Comparison of ENCODE assay signal across 1 cellular context in genomic region chr20:44570369-44570768, GRCh38.
TF ChIP-seq lines count a peak whose summit lies in the region.

No MANE protein-coding gene starts in this region.

TF ChIP-seq in HepG2, 621 proteins besides CTCF, POLR2A, EP300 and RAD21:
- TF ChIP-seq ZNF605 (CRISPR knock-in tag; IDR thresholded peaks at IDR 0.05) (no peak), TBP (CRISPR knock-in tag; IDR thresholded peaks at IDR 0.05) (no peak), MATR3 (CRISPR knock-in tag; IDR thresholded peaks at IDR 0.05) (no peak), ETV6 (CRISPR knock-in tag; conservative IDR thresholded peaks at IDR 0.05) (no peak), ZMYM3 (CRISPR knock-in tag; IDR thresholded peaks at IDR 0.05) (peak; percentile 22; the same call in 1 of the 2 replicates), SMAD9 (CRISPR knock-in tag; IDR thresholded peaks at IDR 0.05) (no peak), ZFP62 (CRISPR knock-in tag; IDR thresholded peaks at IDR 0.05) (no peak), CBX5 (CRISPR knock-in tag; IDR thresholded peaks at IDR 0.05; ENCODE audit: borderline replicate concordance) (no peak), HNRNPLL (IDR thresholded peaks at IDR 0.05; ENCODE audit: low read depth, low read length, poor library complexity, severe bottlenecking) (no peak), PRPF4 (IDR thresholded peaks at IDR 0.05; ENCODE audit: low read depth, low read length, poor library complexity, severe bottlenecking) (no peak), NFKBIZ (CRISPR knock-in tag; IDR thresholded peaks at IDR 0.05) (no peak), FOXA3 (CRISPR knock-in tag; IDR thresholded peaks at IDR 0.05) (no peak), ZNF629 (CRISPR knock-in tag; conservative IDR thresholded peaks at IDR 0.05) (peak; percentile 93), ZBTB7B (CRISPR knock-in tag; IDR thresholded peaks at IDR 0.05) (no peak), ZSCAN9 (CRISPR knock-in tag; IDR thresholded peaks at IDR 0.05; ENCODE audit: borderline replicate concordance) (no peak), SRF (IDR thresholded peaks at IDR 0.05; ENCODE audit: low read depth, low read length) (no peak)
